Comparison of ENCODE assay signal across 13 cellular contexts in genomic region chr13:80881495-80882482, GRCh38.
DNase-seq lines count a peak whose midpoint lies in the region; ATAC-seq, FAIRE-seq and TF ChIP-seq lines count a peak whose summit lies in the region.
"Had no signal": no experiment of that assay in that cellular context is flagged by ENCODE, and none has a peak within 500 bp of the region (broad histone marks: within the 10 kb centered on the region; RNA-seq: fewer than 3 reads in every experiment).

No MANE protein-coding gene starts in this region.

- H3K27me3 ChIP-seq in HepG2 (ENCODE audit: control insufficient read depth in 1 of 2, insufficient read depth in 2 of 2, low read length in 2 of 2) = no peaks in the 10 kb centered on the region
- no peaks in the 10 kb centered on the region for H3K27me3 ChIP-seq in colonic mucosa
- H3K27me3 ChIP-seq: tibial nerve had no signal

- TF ChIP-seq CTCF in LNCaP clone FGC (IDR thresholded peaks at IDR 0.05; ENCODE audit: control insufficient read depth, extremely low read depth, insufficient read depth) (no peak), RWPE1 (conservative IDR thresholded peaks at IDR 0.05; ENCODE audit: low read depth) (no peak), HepG2 (CRISPR knock-in tag; IDR thresholded peaks at IDR 0.05) (no peak), colonic mucosa (IDR thresholded peaks at IDR 0.05) (no peak)

- ATAC-seq in left ventricle myocardium superior (peak; percentile 65), HepG2 (no peak), HG02884 (IDR thresholded peaks at IDR 0.05; ENCODE audit: unreplicated experiment) (no peak)

- in situ Hi-C loops in HepG2 (cut with HindIII; ENCODE audit: extremely low pct_ligation_motif_present, low pct_unique_long_range_greater_than_20kb) = no loop called here

- CTCF ChIA-PET in RWPE1 (lab: Yijun Ruan, JAX) (no interaction called here), HepG2 (lab: Yijun Ruan, JAX; ENCODE audit: low intra/inter-chr PET ratio, low total read pairs) (no interaction called here)

- H3K36me3 ChIP-seq in HepG2 (replicated peaks in 1 of 2; ENCODE audit: control insufficient read depth in 1 of 2, insufficient read depth in 2 of 2, low read length in 2 of 2) (no peaks in the 10 kb centered on the region), colonic mucosa (no peaks in the 10 kb centered on the region)
- H3K36me3 ChIP-seq: tibial nerve had no signal

- TF ChIP-seq POLR2A in HepG2 (IDR thresholded peaks at IDR 0.05; ENCODE audit: insufficient read depth in 1 of 2, low read depth in 2 of 2, low read length in 2 of 2) = no peak

- H3K79me2 ChIP-seq in HepG2 (ENCODE audit: insufficient read depth, low read length) = no peaks in the 10 kb centered on the region

- no TSS peak for BruUV-seq in HepG2 (replicated peaks; lab: Mats Ljungman, UMichigan)

- H3K9me3 ChIP-seq in HepG2 (ENCODE audit: low read length) (no peaks in the 10 kb centered on the region), colonic mucosa (no peaks in the 10 kb centered on the region)
- H3K9me3 ChIP-seq: tibial nerve had no signal

- no peak for TF ChIP-seq RAD21 in HepG2 (CRISPR knock-in tag; IDR thresholded peaks at IDR 0.05)

- no peak overlapping the region for H2AFZ ChIP-seq in HepG2 (ENCODE audit: low read length)

- no peak overlapping the region for H3K4me2 ChIP-seq in HepG2 (ENCODE audit: low read depth, low read length)

- no peak overlapping the region for H3K27ac ChIP-seq in RWPE1
- no peak overlapping the region for H3K27ac ChIP-seq in HepG2 (ENCODE audit: extremely low read length, insufficient read depth, low read length)
- H3K27ac ChIP-seq in colonic mucosa = no peak overlapping the region
- H3K27ac ChIP-seq: tibial nerve had no signal

- TF ChIP-seq EP300 in HepG2 (IDR thresholded peaks at IDR 0.05; ENCODE audit: low read depth in 2 of 2, low read length in 2 of 2) = no peak
- TF ChIP-seq EP300 in HepG2 (CRISPR knock-in tag; IDR thresholded peaks at IDR 0.05; ENCODE audit: borderline replicate concordance) = no peak

- H3K9ac ChIP-seq in HepG2 (ENCODE audit: insufficient read depth, low read depth, low read length) = no peak overlapping the region
- H3K9ac ChIP-seq in colonic mucosa (ENCODE audit: low read depth in 2 of 2, low read length in 2 of 2) = no peak overlapping the region

- no peaks in the 10 kb centered on the region for H4K20me1 ChIP-seq in HepG2 (ENCODE audit: insufficient read depth, low read length)

- FAIRE-seq in HepG2 (lab: Jason Lieb, UNC) = no peak
- FAIRE-seq: D721Med had no signal

- intact Hi-C loops in left ventricle myocardium superior (cut with micrococcal nuclease) = no loop called here
- intact Hi-C loops in HepG2 (cut with micrococcal nuclease; ENCODE audit: unreplicated experiment) = no loop called here
- intact Hi-C loops in colonic mucosa (cut with DNase I) = no loop called here

- H3K4me1 ChIP-seq in HepG2 (ENCODE audit: insufficient read depth, low read length) (no peaks in the 10 kb centered on the region), colonic mucosa (no peaks in the 10 kb centered on the region)

- DNase-seq in A172 (ENCODE audit: low spot score) (peak; percentile 25), LNCaP clone FGC (ENCODE audit: low read depth) (peak; percentile 37), RWPE1 (ENCODE audit: low spot score) (peak; percentile 8), left ventricle myocardium superior (no peak), HepG2 (ENCODE audit: low spot score) (no peak), LoVo (ENCODE audit: low spot score) (no peak), colonic mucosa (no peak)
- DNase-seq: HFFc6; naive B cell; stimulated activated CD4-positive, alpha-beta T cell treated with anti-CD3 and anti-CD28 coated beads, Interleukin-2, amount 100 ng/mL, for 48 hours had no signal

- WGBS in HepG2 (ENCODE audit: low lambda C conversion rate) = 0% methylated on average over 1 of the region's 1 CpG

- POLR2A ChIA-PET in RWPE1 (lab: Yijun Ruan, JAX; ENCODE audit: low non-redundant PET) (no interaction called here), HepG2 (lab: Yijun Ruan, JAX) (no interaction called here)

- no peak overlapping the region for H3K4me3 ChIP-seq in LNCaP clone FGC (ENCODE audit: low read depth, low read length)
- H3K4me3 ChIP-seq in HepG2 (replicated peaks in 1 of 3; ENCODE audit: insufficient read depth in 1 of 3, low read depth in 2 of 3, low read length in 3 of 3) = no peak overlapping the region
- no peak overlapping the region for H3K4me3 ChIP-seq in colonic mucosa
- H3K4me3 ChIP-seq: tibial nerve had no signal

TF ChIP-seq in HepG2, 621 proteins besides CTCF, POLR2A, EP300 and RAD21:
- TF ChIP-seq ZC3H13 (CRISPR knock-in tag; IDR thresholded peaks at IDR 0.05) (no peak), FOXM1 (CRISPR knock-in tag; IDR thresholded peaks at IDR 0.05) (no peak), ZNF598 (CRISPR knock-in tag; IDR thresholded peaks at IDR 0.05; ENCODE audit: borderline replicate concordance) (no peak), PPARG (CRISPR knock-in tag; conservative IDR thresholded peaks at IDR 0.05) (no peak), ZNF235 (CRISPR knock-in tag; IDR thresholded peaks at IDR 0.05; ENCODE audit: borderline replicate concordance) (no peak), ZNF670 (CRISPR knock-in tag; IDR thresholded peaks at IDR 0.05; ENCODE audit: borderline replicate concordance) (no peak), ZFP37 (CRISPR knock-in tag; IDR thresholded peaks at IDR 0.05; ENCODE audit: borderline replicate concordance) (no peak), ZFP90 (CRISPR knock-in tag; IDR thresholded peaks at IDR 0.05; ENCODE audit: borderline replicate concordance) (no peak), NCOA1 (CRISPR knock-in tag; IDR thresholded peaks at IDR 0.05) (no peak), HNRNPLL (IDR thresholded peaks at IDR 0.05; ENCODE audit: low read depth, low read length, poor library complexity, severe bottlenecking) (no peak), ZNF274 (CRISPR knock-in tag; IDR thresholded peaks at IDR 0.05) (no peak), ZNF737 (CRISPR knock-in tag; IDR thresholded peaks at IDR 0.05; ENCODE audit: borderline replicate concordance) (no peak), ZNF619 (CRISPR knock-in tag; IDR thresholded peaks at IDR 0.05) (no peak), ZNF7 (CRISPR knock-in tag; IDR thresholded peaks at IDR 0.05) (no peak), BORCS8-MEF2B (CRISPR knock-in tag; IDR thresholded peaks at IDR 0.05) (no peak), RORA (CRISPR knock-in tag; IDR thresholded peaks at IDR 0.05) (no peak)
- TF ChIP-seq, protein P1, sequence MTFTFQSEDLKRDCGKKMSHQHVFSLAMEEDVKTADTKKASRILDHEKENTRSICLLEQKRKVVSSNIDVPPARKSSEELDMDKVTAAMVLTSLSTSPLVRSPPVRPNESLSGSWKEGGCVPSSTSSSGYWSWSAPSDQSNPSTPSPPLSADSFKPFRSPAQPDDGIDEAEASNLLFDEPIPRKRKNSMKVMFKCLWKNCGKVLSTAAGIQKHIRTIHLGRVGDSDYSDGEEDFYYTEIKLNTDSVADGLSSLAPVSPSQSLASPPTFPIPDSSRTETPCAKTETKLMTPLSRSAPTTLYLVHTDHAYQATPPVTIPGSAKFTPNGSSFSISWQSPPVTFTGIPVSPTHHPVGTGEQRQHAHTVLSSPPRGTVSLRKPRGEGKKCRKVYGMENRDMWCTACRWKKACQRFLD (CRISPR knock-in tag; IDR thresholded peaks at IDR 0.05; ENCODE audit: borderline replicate concordance) = no peak
- TF ChIP-seq, protein P2, sequence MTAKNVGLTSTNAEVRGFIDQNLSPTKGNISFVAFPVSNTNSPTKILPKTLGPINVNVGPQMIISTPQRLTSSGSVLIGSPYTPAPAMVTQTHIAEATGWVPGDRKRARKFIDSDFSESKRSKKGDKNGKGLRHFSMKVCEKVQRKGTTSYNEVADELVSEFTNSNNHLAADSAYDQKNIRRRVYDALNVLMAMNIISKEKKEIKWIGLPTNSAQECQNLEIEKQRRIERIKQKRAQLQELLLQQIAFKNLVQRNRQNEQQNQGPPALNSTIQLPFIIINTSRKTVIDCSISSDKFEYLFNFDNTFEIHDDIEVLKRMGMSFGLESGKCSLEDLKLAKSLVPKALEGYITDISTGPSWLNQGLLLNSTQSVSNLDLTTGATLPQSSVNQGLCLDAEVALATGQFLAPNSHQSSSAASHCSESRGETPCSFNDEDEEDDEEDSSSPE (CRISPR knock-in tag; IDR thresholded peaks at IDR 0.05) = no peak

Comparison
In these comparisons a context has a peak if more than half of its experiments do, and no peak if none do; other contexts are left out.
1. DNase-seq: peak in A172 (single experiment), LNCaP clone FGC (single experiment) and RWPE1 (single experiment); none in left ventricle myocardium superior (single experiment), HepG2 (single experiment), LoVo (single experiment) and colonic mucosa (single experiment).